Comparison of ENCODE assay signal across 33 cellular contexts in the genomic region with DNA sequence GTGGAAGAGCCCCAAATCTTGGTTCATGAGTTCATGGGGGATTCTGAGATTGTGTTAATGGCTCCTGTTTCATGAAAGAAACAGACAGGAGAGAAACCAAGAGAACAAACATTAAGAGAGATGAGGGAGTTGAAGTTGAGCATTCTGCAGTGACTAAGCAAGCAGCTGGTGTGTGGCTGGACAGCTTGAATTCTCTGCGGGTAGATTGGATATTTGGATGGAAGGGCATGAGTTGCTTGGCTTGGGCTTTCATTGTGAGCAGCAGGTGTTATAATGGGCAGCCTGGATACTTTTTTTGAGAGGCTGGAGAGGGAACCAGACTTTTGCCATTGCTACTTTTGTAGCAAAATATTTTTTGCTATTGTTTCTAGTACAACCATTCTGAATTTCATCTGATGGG.
"Had no signal": no experiment of that assay in that cellular context is flagged by ENCODE, and none has a peak within 500 bp of the region (broad histone marks: within the 10 kb centered on the region; RNA-seq: fewer than 3 reads in every experiment).

No MANE protein-coding gene starts in this region.

- H3K9ac ChIP-seq: SK-N-SH had no signal

- H3K27ac ChIP-seq: ascending aorta, cardiac muscle cell, Peyer's patch, SJSA1, WERI-Rb-1 had no signal

- H3K27me3 ChIP-seq: ascending aorta, cardiac muscle cell, Peyer's patch, SJSA1 had no signal

- H3K9me2 ChIP-seq: SK-N-SH had no signal

- H3K9me3 ChIP-seq: ascending aorta, Peyer's patch, SJSA1, SK-N-SH had no signal

- H3K27ac Mint-ChIP-seq: activated CD4-positive, alpha-beta memory T cell treated with anti-CD3 and anti-CD28 coated beads for 36 hours; activated CD4-positive, alpha-beta T cell treated with anti-CD3 and anti-CD28 coated beads, Interleukin-2, amount 10 ng/mL, durations not matched to agents 7 days and 5 days; activated naive CD4-positive, alpha-beta T cell treated with anti-CD3 and anti-CD28 coated beads, Interleukin-2, amount 50 U/mL, for 24 hours; activated naive CD8-positive, alpha-beta T cell treated with anti-CD3 and anti-CD28 coated beads, Interleukin-2, amount 10 ng/mL, durations not matched to agents 7 days and 5 days; activated T-helper 17 cell treated with anti-CD3 and anti-CD28 coated beads, Interleukin-2, amount 50 U/mL, for 72 hours had no signal

- H3K9me3 Mint-ChIP-seq: activated CD4-positive, alpha-beta memory T cell treated with anti-CD3 and anti-CD28 coated beads for 36 hours; activated naive CD4-positive, alpha-beta T cell treated with anti-CD3 and anti-CD28 coated beads, Interleukin-2, amount 50 U/mL, for 24 hours; activated T-cell treated with anti-CD3 and anti-CD28 coated beads, Interleukin-2, amount 50 U/mL, for 4 hours; activated T-helper 17 cell treated with anti-CD3 and anti-CD28 coated beads, Interleukin-2, amount 50 U/mL, for 72 hours; central memory CD8-positive, alpha-beta T cell had no signal

- H3K36me3 ChIP-seq: ascending aorta, cardiac muscle cell, Peyer's patch, SJSA1, WERI-Rb-1 had no signal

- H3K4me1 Mint-ChIP-seq: activated T-helper 17 cell treated with anti-CD3 and anti-CD28 coated beads, Interleukin-2, amount 50 U/mL, for 72 hours; central memory CD8-positive, alpha-beta T cell had no signal

- H3K36me3 Mint-ChIP-seq: activated CD4-positive, alpha-beta memory T cell treated with anti-CD3 and anti-CD28 coated beads for 36 hours had no signal

- H3K27me3 Mint-ChIP-seq: activated CD4-positive, alpha-beta T cell treated with anti-CD3 and anti-CD28 coated beads, Interleukin-2, amount 10 ng/mL, durations not matched to agents 7 days and 5 days; activated naive CD4-positive, alpha-beta T cell treated with anti-CD3 and anti-CD28 coated beads, Interleukin-2, amount 50 U/mL, for 24 hours; activated naive CD8-positive, alpha-beta T cell treated with anti-CD3 and anti-CD28 coated beads, Interleukin-2, amount 10 ng/mL, durations not matched to agents 7 days and 5 days had no signal

- DNase-seq: activated CD4-positive, alpha-beta memory T cell treated with anti-CD3 and anti-CD28 coated beads for 36 hours; activated CD4-positive, alpha-beta T cell treated with anti-CD3 and anti-CD28 coated beads, Interleukin-2, amount 10 ng/mL, durations not matched to agents 7 days and 5 days; activated CD4-positive, CD25-positive, alpha-beta regulatory T cell; activated CD8-positive, alpha-beta memory T cell treated with anti-CD3 and anti-CD28 coated beads, Interleukin-2, amount 50 U/mL, for 4 hours; activated effector memory CD4-positive, alpha-beta T cell treated with anti-CD3 and anti-CD28 coated beads, Interleukin-2, amount 50 U/mL, for 16 hours; activated naive CD4-positive, alpha-beta T cell; activated naive CD8-positive, alpha-beta T cell treated with anti-CD3 and anti-CD28 coated beads, Interleukin-2, amount 10 ng/mL, durations not matched to agents 7 days and 5 days; activated T-cell treated with anti-CD3 and anti-CD28 coated beads for 4 hours; activated T-cell treated with anti-CD3 and anti-CD28 coated beads, Interleukin-2, amount 50 U/mL, for 4 hours; amygdala; Karpas-422; KBM-7; NCI-H1105; NCI-H1417 treated with DMSO at 0.1 percent for 48 hours; NCI-H187 treated with DMSO at 0.1 percent for 48 hours; NCI-H2081; NCI-H226; NCI-H446 treated with DMSO at 0.1 percent for 48 hours; NCI-H524; PC-3; Peyer's patch; RPMI8226; SHP77 treated with DMSO at 0.1 percent for 48 hours; SK-N-SH; T-helper 2 cell; T-helper 9 cell; WERI-Rb-1 had no signal

- H3K4me3 ChIP-seq: ascending aorta, cardiac muscle cell, Peyer's patch, SJSA1 had no signal

- H3K4me1 ChIP-seq: ascending aorta, Peyer's patch, SJSA1 had no signal

- H3K4me2 ChIP-seq: SK-N-SH had no signal

- H3K4me3 Mint-ChIP-seq: activated CD4-positive, alpha-beta memory T cell treated with anti-CD3 and anti-CD28 coated beads for 36 hours; activated CD4-positive, alpha-beta T cell treated with anti-CD3 and anti-CD28 coated beads, Interleukin-2, amount 10 ng/mL, durations not matched to agents 7 days and 5 days; activated naive CD4-positive, alpha-beta T cell treated with anti-CD3 and anti-CD28 coated beads, Interleukin-2, amount 50 U/mL, for 24 hours; activated naive CD8-positive, alpha-beta T cell treated with anti-CD3 and anti-CD28 coated beads, Interleukin-2, amount 10 ng/mL, durations not matched to agents 7 days and 5 days; activated T-cell treated with anti-CD3 and anti-CD28 coated beads, Interleukin-2, amount 50 U/mL, for 4 hours; activated T-helper 17 cell treated with anti-CD3 and anti-CD28 coated beads, Interleukin-2, amount 50 U/mL, for 72 hours; central memory CD8-positive, alpha-beta T cell had no signal

- ATAC-seq: activated T-cell treated with anti-CD3 and anti-CD28 coated beads, Interleukin-2, amount 50 U/mL, for 4 hours; activated T-helper 17 cell treated with anti-CD3 and anti-CD28 coated beads, Interleukin-2, amount 50 U/mL, for 72 hours; PC-3 had no signal
